1 cellular context compared by ENCODE assay signal in the genomic region with DNA sequence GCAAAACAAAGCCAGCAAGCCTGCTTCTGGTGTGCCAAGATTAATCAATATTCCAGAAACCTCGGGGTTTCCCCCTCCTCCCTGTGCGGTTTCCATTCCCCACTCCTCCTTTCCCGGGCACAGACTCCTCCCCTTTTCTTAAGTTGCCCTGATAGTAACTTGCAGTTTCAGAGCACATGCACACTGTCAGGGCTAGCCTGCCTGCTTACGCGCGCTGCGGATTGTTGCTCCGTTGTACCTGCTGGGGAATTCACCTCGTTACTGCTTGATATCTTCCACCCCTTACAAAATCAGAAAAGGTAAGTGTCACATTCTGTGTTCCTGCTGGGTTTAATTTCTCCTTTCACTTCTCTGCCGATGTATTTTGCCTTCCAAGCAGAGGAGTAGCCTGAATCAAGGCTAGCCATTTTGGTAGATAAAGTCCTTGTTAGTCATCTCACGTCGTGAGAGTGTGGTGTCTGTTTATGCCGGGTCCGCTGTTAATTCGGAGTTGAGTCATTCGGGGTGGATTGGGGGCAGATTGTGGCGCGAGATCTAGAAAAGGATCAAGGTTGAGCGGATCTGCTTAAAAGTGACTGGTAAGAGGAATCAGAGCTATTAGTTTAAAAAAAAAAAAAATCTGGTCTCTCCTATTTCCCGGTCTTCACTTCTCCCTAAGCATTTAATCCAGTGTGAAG.
TF ChIP-seq lines count a peak whose summit lies in the region.

Gene SLC1A3, plus strand, starts transcription at position 170 of the 677 bp plus-strand sequence. CDS start 1,818 bp downstream, outside the sequence.

TF ChIP-seq in HEK293, 187 proteins besides CTCF, POLR2A, EP300 and RAD21 (continued from another document):
- TF ChIP-seq ZNF112 (tag by site-specific recombination; IDR thresholded peaks at IDR 0.05) (no peak), MZF1 (tag by site-specific recombination; IDR thresholded peaks at IDR 0.05; ENCODE audit: borderline replicate concordance) (peak; percentile 83), ZBTB21 (tag by site-specific recombination; IDR thresholded peaks at IDR 0.05) (no peak), ZNF529 (tag by site-specific recombination; IDR thresholded peaks at IDR 0.05; ENCODE audit: insufficient replicate concordance) (no peak), SP2 (tag by site-specific recombination; IDR thresholded peaks at IDR 0.05) (no peak), ZNF423 (tag by site-specific recombination; IDR thresholded peaks at IDR 0.05) (no peak), ZNF19 (tag by site-specific recombination; IDR thresholded peaks at IDR 0.05; ENCODE audit: low read depth) (no peak), MEIS1 (CRISPR knock-in tag; IDR thresholded peaks at IDR 0.05; ENCODE audit: borderline replicate concordance) (no peak), ZNF114 (tag by site-specific recombination; IDR thresholded peaks at IDR 0.05) (no peak), OSR2 (tag by site-specific recombination; IDR thresholded peaks at IDR 0.05) (0 out of 2 replicates have a peak, but pooled peaks have one; percentile 16), ZNF311 (tag by site-specific recombination; IDR thresholded peaks at IDR 0.05; ENCODE audit: borderline replicate concordance) (no peak), ZNF747 (tag by site-specific recombination; IDR thresholded peaks at IDR 0.05) (no peak), ZNF280D (tag by site-specific recombination; IDR thresholded peaks at IDR 0.05) (0 out of 2 replicates have a peak, but pooled peaks have one; percentile 43), ZNF768 (tag by site-specific recombination; IDR thresholded peaks at IDR 0.05) (no peak), ZNF155 (tag by site-specific recombination; IDR thresholded peaks at IDR 0.05) (no peak), ZNF571 (tag by site-specific recombination; IDR thresholded peaks at IDR 0.05) (no peak), SCRT1 (tag by site-specific recombination; IDR thresholded peaks at IDR 0.05; ENCODE audit: borderline replicate concordance) (no peak), ZEB2 (tag by site-specific recombination; IDR thresholded peaks at IDR 0.05) (peak; percentile 54), GLI2 (tag by site-specific recombination; IDR thresholded peaks at IDR 0.05; ENCODE audit: borderline replicate concordance, low read depth) (no peak)
- TF ChIP-seq, protein P1, sequence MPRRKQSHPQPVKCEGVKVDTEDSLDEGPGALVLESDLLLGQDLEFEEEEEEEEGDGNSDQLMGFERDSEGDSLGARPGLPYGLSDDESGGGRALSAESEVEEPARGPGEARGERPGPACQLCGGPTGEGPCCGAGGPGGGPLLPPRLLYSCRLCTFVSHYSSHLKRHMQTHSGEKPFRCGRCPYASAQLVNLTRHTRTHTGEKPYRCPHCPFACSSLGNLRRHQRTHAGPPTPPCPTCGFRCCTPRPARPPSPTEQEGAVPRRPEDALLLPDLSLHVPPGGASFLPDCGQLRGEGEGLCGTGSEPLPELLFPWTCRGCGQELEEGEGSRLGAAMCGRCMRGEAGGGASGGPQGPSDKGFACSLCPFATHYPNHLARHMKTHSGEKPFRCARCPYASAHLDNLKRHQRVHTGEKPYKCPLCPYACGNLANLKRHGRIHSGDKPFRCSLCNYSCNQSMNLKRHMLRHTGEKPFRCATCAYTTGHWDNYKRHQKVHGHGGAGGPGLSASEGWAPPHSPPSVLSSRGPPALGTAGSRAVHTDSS (tag by site-specific recombination; IDR thresholded peaks at IDR 0.05): no peak
